ENCODE assay signal across 21 cellular contexts in genomic region chr13:105773241-105773640, GRCh38.
"Had no signal": no experiment of that assay in that cellular context is flagged by ENCODE, and none has a peak within 500 bp of the region (broad histone marks: within the 10 kb centered on the region; RNA-seq: fewer than 3 reads in every experiment).

No MANE protein-coding gene starts in this region.

- H3K27me3 Mint-ChIP-seq: central memory CD8-positive, alpha-beta T cell; naive thymus-derived CD4-positive, alpha-beta T cell had no signal

- H3K4me1 ChIP-seq: esophagus squamous epithelium, vagina had no signal

- H3K9me3 Mint-ChIP-seq: activated naive CD8-positive, alpha-beta T cell treated with anti-CD3 and anti-CD28 coated beads, Interleukin-2, amount 10 ng/mL, durations not matched to agents 7 days and 5 days; T-helper 2 cell treated with Interferon-gamma antibody and Interleukin-4, amounts not matched to agents 5 μg/mL and 100 μg/mL, for 36 hours had no signal

- H3K4me1 Mint-ChIP-seq: activated naive CD8-positive, alpha-beta T cell treated with anti-CD3 and anti-CD28 coated beads, Interleukin-2, amount 10 ng/mL, durations not matched to agents 7 days and 5 days; central memory CD8-positive, alpha-beta T cell; immature natural killer cell; naive thymus-derived CD4-positive, alpha-beta T cell had no signal

- H3K27me3 ChIP-seq: brain microvascular endothelial cell, esophagus squamous epithelium, tibial artery, vagina had no signal

- H3K27ac Mint-ChIP-seq: activated naive CD8-positive, alpha-beta T cell treated with anti-CD3 and anti-CD28 coated beads, Interleukin-2, amount 10 ng/mL, durations not matched to agents 7 days and 5 days; immature natural killer cell; naive thymus-derived CD4-positive, alpha-beta T cell; T-helper 2 cell treated with Interferon-gamma antibody and Interleukin-4, amounts not matched to agents 5 μg/mL and 100 μg/mL, for 36 hours had no signal

- H3K4me3 Mint-ChIP-seq: activated naive CD8-positive, alpha-beta T cell treated with anti-CD3 and anti-CD28 coated beads, Interleukin-2, amount 10 ng/mL, durations not matched to agents 7 days and 5 days; central memory CD8-positive, alpha-beta T cell; immature natural killer cell; naive thymus-derived CD4-positive, alpha-beta T cell; T-helper 2 cell treated with Interferon-gamma antibody and Interleukin-4, amounts not matched to agents 5 μg/mL and 100 μg/mL, for 36 hours had no signal

- ATAC-seq: activated CD4-positive, CD25-positive, alpha-beta regulatory T cell treated with anti-CD3 and anti-CD28 coated beads, Interleukin-2, amount 50 U/mL, for 24 hours; mucosa of descending colon; naive thymus-derived CD4-positive, alpha-beta T cell had no signal

- H3K4me3 ChIP-seq: coronary artery, esophagus squamous epithelium, lower lobe of right lung, mucosa of descending colon, tibial artery, vagina had no signal

- H3K36me3 Mint-ChIP-seq: activated naive CD8-positive, alpha-beta T cell treated with anti-CD3 and anti-CD28 coated beads, Interleukin-2, amount 10 ng/mL, durations not matched to agents 7 days and 5 days; immature natural killer cell; naive thymus-derived CD4-positive, alpha-beta T cell had no signal

- DNase-seq: activated CD4-positive, alpha-beta T cell treated with anti-CD3 and anti-CD28 coated beads, Interleukin-2, amount 50 U/mL, for 1 hour; activated naive CD4-positive, alpha-beta T cell; activated naive CD8-positive, alpha-beta T cell treated with anti-CD3 and anti-CD28 coated beads, Interleukin-2, amount 10 ng/mL, durations not matched to agents 7 days and 5 days; brain microvascular endothelial cell; effector CD4-positive, alpha-beta T cell; esophagus squamous epithelium; glutamatergic neuron; immature natural killer cell; lower lobe of right lung; mucosa of descending colon; naive thymus-derived CD4-positive, alpha-beta T cell; stimulated activated CD4-positive, alpha-beta T cell treated with anti-CD3 and anti-CD28 coated beads, Interleukin-15, amount 100 ng/mL, for 24 hours; stimulated activated CD4-positive, alpha-beta T cell treated with anti-CD3 and anti-CD28 coated beads, Interleukin-4, amount 100 ng/mL, for 1 hour; stimulated activated naive CD4-positive, alpha-beta T cell; SW 1271; tibial artery had no signal

- H3K27ac ChIP-seq: brain microvascular endothelial cell, coronary artery, esophagus squamous epithelium, lower lobe of right lung, tibial artery, vagina had no signal

- H3K9me3 ChIP-seq: esophagus squamous epithelium, lower lobe of right lung, mucosa of descending colon, tibial artery, vagina had no signal

- H3K36me3 ChIP-seq: brain microvascular endothelial cell, esophagus squamous epithelium, lower lobe of right lung, tibial artery, vagina had no signal
